In genomic region chr7:27131390-27131819, GRCh38 we compare ENCODE assay signal across 9 cellular contexts. TPM values are rescaled to one million over a fixed set of nuclear protein-coding genes. Genes with fewer than 3 reads are reported as not detected.
DNase-seq lines count a peak whose midpoint lies in the region; ATAC-seq, FAIRE-seq and TF ChIP-seq lines count a peak whose summit lies in the region.
"Had no signal": no experiment of that assay in that cellular context is flagged by ENCODE, and none has a peak within 500 bp of the region (broad histone marks: within the 10 kb centered on the region; RNA-seq: fewer than 3 reads in every experiment).

No MANE protein-coding gene starts in this region.

- TF ChIP-seq CTCF in Caco-2 (IDR thresholded peaks at IDR 0.05; ENCODE audit: insufficient read depth in 1 of 2, low read depth in 1 of 2, low read length in 1 of 2, severe bottlenecking in 1 of 2, unreplicated experiment in 1 of 2) (no peak), fibroblast of villous mesenchyme (IDR thresholded peaks at IDR 0.05; ENCODE audit: insufficient read depth, low read depth, low read length) (no peak), psoas muscle (IDR thresholded peaks at IDR 0.05) (no peak)

- no peaks in the 10 kb centered on the region for H3K9me3 ChIP-seq in Caco-2
- no peaks in the 10 kb centered on the region for H3K9me3 ChIP-seq in SJSA1 (replicated peaks)
- H3K9me3 ChIP-seq in psoas muscle, result no peaks in the 10 kb centered on the region

- POLR2A ChIA-PET in Caco-2 (lab: Charles Lee), result interaction anchor here (0.6 to 2.2 kb wide), 7 partner anchors 9 to 77 kb away, joined by 3 to 19 read pairs (median 3); no protein-coding TSS in a partner anchor

- no peaks in the 10 kb centered on the region for H3K27me3 ChIP-seq in Caco-2 (replicated peaks; ENCODE audit: control insufficient read depth, insufficient read depth, low read length)
- no peaks in the 10 kb centered on the region for H3K27me3 ChIP-seq in SJSA1 (replicated peaks)
- no peaks in the 10 kb centered on the region for H3K27me3 ChIP-seq in psoas muscle (ENCODE audit: insufficient read depth in 3 of 3, low read length in 2 of 3)

- peak overlapping the region; percentile 76 for H3K27ac ChIP-seq in SJSA1
- H3K27ac ChIP-seq in psoas muscle, result peak overlapping the region; percentile 94

- ATAC-seq in psoas muscle (no peak), HG02763 (IDR thresholded peaks at IDR 0.05; ENCODE audit: unreplicated experiment) (no peak)

- H3K36me3 ChIP-seq in Caco-2 (ENCODE audit: control insufficient read depth, insufficient read depth, low read length) (no peaks in the 10 kb centered on the region), SJSA1 (0 out of 2 replicates have a peak, but pooled peaks cover 12% of the 10 kb centered on the region), psoas muscle (ENCODE audit: insufficient read depth in 1 of 2, low read depth in 1 of 2) (no peaks in the 10 kb centered on the region)

- H3K4me3 ChIP-seq in Caco-2 (ENCODE audit: low read depth, low read length) (peak overlapping the region; percentile 53), SJSA1 (peak overlapping the region; percentile 89), fibroblast of villous mesenchyme (ENCODE audit: low read depth, low read length) (peak overlapping the region; percentile 63), psoas muscle (peak overlapping the region; percentile 92)

- peaks cover 27% of the 10 kb centered on the region for H3K4me1 Mint-ChIP-seq in Caco-2 (ENCODE audit: low read depth, unreplicated experiment)

- H3K36me3 Mint-ChIP-seq in Caco-2 (ENCODE audit: insufficient read depth, unreplicated experiment), result no peaks in the 10 kb centered on the region

- CTCF ChIA-PET in Caco-2 (lab: Charles Lee), result interaction anchor here (0.6 to 1.4 kb wide), 5 partner anchors 20 to 274 kb away, joined by 3 to 9 read pairs (median 3); partner anchors contain the start of gene HOXA7

- no peak for DNase-seq in Caco-2
- DNase-seq in SJSA1 (ENCODE audit: low read depth in 1 of 2, low spot score in 2 of 2), result no peak
- DNase-seq in fibroblast of villous mesenchyme (ENCODE audit: low read depth), result no peak
- no peak for DNase-seq in psoas muscle
- DNase-seq in D341Med (ENCODE audit: low spot score), result no peak
- DNase-seq in GM19239 (ENCODE audit: insufficient read length, low spot score), result no peak
- no peak for DNase-seq in NCI-H345 treated with DMSO at 0.1 percent for 48 hours (lab: John Stamatoyannopoulos, UW; ENCODE audit: unreplicated experiment)
- DNase-seq: NCI-H2227 treated with DMSO at 0.1 percent for 48 hours had no signal

- no peaks in the 10 kb centered on the region for H3K9me3 Mint-ChIP-seq in Caco-2 (ENCODE audit: unreplicated experiment)

- no peak for FAIRE-seq in GM19239 (lab: Jason Lieb, UNC)

- peak overlapping the region; percentile 57 for H3K27ac Mint-ChIP-seq in Caco-2 (ENCODE audit: unreplicated experiment)

- BruUV-seq in Caco-2 (replicated peaks; lab: Mats Ljungman, UMichigan), result TSS peak; percentile 46

- intact Hi-C loops in Caco-2 (cut with micrococcal nuclease; ENCODE audit: unreplicated experiment) (loop anchor here (2.0 kb wide), 1 partner anchor 17 kb away; no protein-coding TSS in a partner anchor), psoas muscle (cut with DNase I) (loop anchor here in 1 of 2 donors (1.0 kb wide), 1 partner anchor 267 kb away; the partner anchor contains the start of gene SKAP2)

- WGBS in psoas muscle, 3 donors, result 47 to 51% (median 50%) methylated on average over 12 of the region's 12 CpGs

- H3K4me1 ChIP-seq in Caco-2 (peaks cover 29% of the 10 kb centered on the region), SJSA1 (replicated peaks) (peaks cover 53% of the 10 kb centered on the region), psoas muscle (peaks cover 70% of the 10 kb centered on the region)

- no peaks in the 10 kb centered on the region for H3K27me3 Mint-ChIP-seq in Caco-2 (ENCODE audit: insufficient read depth, unreplicated experiment)

- H3K4me3 Mint-ChIP-seq in Caco-2 (ENCODE audit: unreplicated experiment), result peak overlapping the region; percentile 76

RNA-seq across cellular contexts. Expression of gene HOXA4, which starts 0.8 kb away (rescaled TPM):
- 4.8 and 5.5 TPM in 2 replicates for total RNA-seq in Caco-2 (2022)
- total RNA-seq in SJSA1 (2014; rRNA removed; shearing (Covaris generic)), result 0.58 TPM in 1 of 2 replicates, not detected in the other
- total RNA-seq in fibroblast of villous mesenchyme, result 0.97 and 1.3 TPM in 2 replicates
- total RNA-seq in psoas muscle, result 10 to 100 TPM in 2 of 4 donors, 1 to 10 TPM in 2; 7.2 to 11.5 (median 9.1) TPM
- 10 to 100 TPM in 2 of 3 donors, 1 to 10 TPM in 1; 6.8 to 20.8 (median 12.5) TPM for polyA plus RNA-seq in psoas muscle

RNA-seq across cellular contexts. Expression of gene HOXA5, which starts 12.1 kb away (rescaled TPM):
- 4.3 and 4.9 TPM in 2 replicates for total RNA-seq in Caco-2 (2022)
- total RNA-seq in SJSA1 (2014; rRNA removed; shearing (Covaris generic)), result 0.79 and 0.81 TPM in 2 replicates
- 7.4 and 10.8 TPM in 2 replicates for total RNA-seq in fibroblast of villous mesenchyme
- 10 to 100 TPM in 1 of 4 donors, 1 to 10 TPM in 3; 4.7 to 18.8 (median 8.1) TPM for total RNA-seq in psoas muscle
- 1 to 10 TPM; 2.6 to 7.6 (median 4.6) TPM for polyA plus RNA-seq in psoas muscle

RNA-seq across cellular contexts. Expression of gene HOXA6, which starts 16.2 kb away (rescaled TPM):
- 5.6 and 8.1 TPM in 2 replicates for total RNA-seq in Caco-2 (2022)
- 0.79 TPM in 1 of 2 replicates, not detected in the other for total RNA-seq in SJSA1 (2014; rRNA removed; shearing (Covaris generic))
- 10.6 and 11.2 TPM in 2 replicates for total RNA-seq in fibroblast of villous mesenchyme
- 1 to 10 TPM; 2.5 to 3.7 (median 3.1) TPM for total RNA-seq in psoas muscle
- polyA plus RNA-seq in psoas muscle, result 1 to 10 TPM in 2 of 3 donors, under 1 TPM in 1; 0.64 to 3.2 (median 1.5) TPM

RNA-seq across cellular contexts. Expression of gene HOXA3, which starts 21.0 kb away (rescaled TPM):
- total RNA-seq in Caco-2 (2022) (19.9 and 22.6 TPM in 2 replicates), fibroblast of villous mesenchyme (9.3 and 11.7 TPM in 2 replicates), psoas muscle (1 to 10 TPM; 3.3 to 5.6 (median 4.2) TPM)
- 0.13 and 1.8 TPM in 2 replicates for total RNA-seq in SJSA1 (2014; rRNA removed; shearing (Covaris generic))
- 1 to 10 TPM in 1 of 3 donors, under 1 TPM in 2; 0.65 to 2.6 (median 0.97) TPM for polyA plus RNA-seq in psoas muscle

RNA-seq across cellular contexts. Expression of gene HOXA7, which starts 25.1 kb away (rescaled TPM):
- total RNA-seq in Caco-2 (2022) (19.7 and 19.9 TPM in 2 replicates), fibroblast of villous mesenchyme (2.2 and 2.3 TPM in 2 replicates), psoas muscle (1 to 10 TPM; 4.7 to 8.4 (median 6.7) TPM)
- 0.09 and 2.9 TPM in 2 replicates for total RNA-seq in SJSA1 (2014; rRNA removed; shearing (Covaris generic))
- 10 to 100 TPM in 1 of 3 donors, 1 to 10 TPM in 2; 2.9 to 10.2 (median 6.2) TPM for polyA plus RNA-seq in psoas muscle
